ENCODE assay signal across 10 cellular contexts in genomic region chr3:113516115-113516505, GRCh38. TPM values are rescaled to one million over a fixed set of nuclear protein-coding genes. Genes with fewer than 3 reads are reported as not detected.
DNase-seq lines count a peak whose midpoint lies in the region; ATAC-seq, FAIRE-seq and TF ChIP-seq lines count a peak whose summit lies in the region.
"Had no signal": no experiment of that assay in that cellular context is flagged by ENCODE, and none has a peak within 500 bp of the region (broad histone marks: within the 10 kb centered on the region; RNA-seq: fewer than 3 reads in every experiment).

No MANE protein-coding gene starts in this region.

- TF ChIP-seq CTCF in PC-3 (conservative IDR thresholded peaks at IDR 0.05; ENCODE audit: low read depth, low read length) (peak; percentile 55), fibroblast of lung (conservative IDR thresholded peaks at IDR 0.05 in 1 of 2, IDR thresholded peaks at IDR 0.05 in 1 of 2; ENCODE audit: low read depth in 1 of 2, low read length in 2 of 2) (no peak), type B pancreatic cell (conservative IDR thresholded peaks at IDR 0.05) (no peak)

- H3F3A ChIP-seq in PC-3 (ENCODE audit: low read length, unreplicated experiment): no peaks in the 10 kb centered on the region

- no peak for ATAC-seq in activated naive CD8-positive, alpha-beta T cell treated with anti-CD3 and anti-CD28 coated beads, Interleukin-2, amount 50 U/mL, for 24 hours
- ATAC-seq in PC-3 (peak; percentile 26), GM21360 (IDR thresholded peaks at IDR 0.05; ENCODE audit: unreplicated experiment) (no peak)

- BruUV-seq in PC-3 (replicated peaks; lab: Mats Ljungman, UMichigan): no TSS peak

- H3K36me3 ChIP-seq in PC-3 (ENCODE audit: low read depth, low read length): no peaks in the 10 kb centered on the region
- H3K36me3 ChIP-seq in fibroblast of lung (ENCODE audit: control insufficient read depth, insufficient read depth, low read length): no peaks in the 10 kb centered on the region
- no peaks in the 10 kb centered on the region for H3K36me3 ChIP-seq in CD8-positive, alpha-beta memory T cell (ENCODE audit: insufficient read depth, low read length)
- H3K36me3 ChIP-seq: cardiac muscle cell had no signal

- peak overlapping the region; percentile 88 for H3K4me2 ChIP-seq in PC-3 (ENCODE audit: low read length)
- H3K4me2 ChIP-seq in fibroblast of lung (ENCODE audit: extremely low read depth, insufficient read depth, low read length): peak overlapping the region; percentile 66

- no peak overlapping the region for H3K4me3 Mint-ChIP-seq in activated naive CD8-positive, alpha-beta T cell treated with anti-CD3 and anti-CD28 coated beads, Interleukin-2, amount 50 U/mL, for 24 hours
- H3K4me3 Mint-ChIP-seq in activated naive CD8-positive, alpha-beta T cell treated with anti-CD3 and anti-CD28 coated beads for 36 hours: no peak overlapping the region
- no peak overlapping the region for H3K4me3 Mint-ChIP-seq in type B pancreatic cell
- H3K4me3 Mint-ChIP-seq in CD8-positive, alpha-beta memory T cell: no peak overlapping the region

- no peaks in the 10 kb centered on the region for H3K9me3 Mint-ChIP-seq in activated naive CD8-positive, alpha-beta T cell treated with anti-CD3 and anti-CD28 coated beads, Interleukin-2, amount 50 U/mL, for 24 hours
- H3K9me3 Mint-ChIP-seq in activated naive CD8-positive, alpha-beta T cell treated with anti-CD3 and anti-CD28 coated beads for 36 hours: no peaks in the 10 kb centered on the region
- H3K9me3 Mint-ChIP-seq in type B pancreatic cell: no peaks in the 10 kb centered on the region
- no peaks in the 10 kb centered on the region for H3K9me3 Mint-ChIP-seq in CD8-positive, alpha-beta memory T cell

- H3K4me1 ChIP-seq in PC-3 (ENCODE audit: insufficient read depth, low read length): peaks cover 19% of the 10 kb centered on the region
- H3K4me1 ChIP-seq in fibroblast of lung (ENCODE audit: control insufficient read depth, extremely low read depth, insufficient read depth, low read length): no peaks in the 10 kb centered on the region
- peaks cover 11% of the 10 kb centered on the region for H3K4me1 ChIP-seq in CD8-positive, alpha-beta memory T cell (ENCODE audit: insufficient read depth, low read length)

- H3K36me3 Mint-ChIP-seq in activated naive CD8-positive, alpha-beta T cell treated with anti-CD3 and anti-CD28 coated beads, Interleukin-2, amount 50 U/mL, for 24 hours (ENCODE audit: low read depth): peaks cover 4% of the 10 kb centered on the region
- peaks cover 5% of the 10 kb centered on the region for H3K36me3 Mint-ChIP-seq in activated naive CD8-positive, alpha-beta T cell treated with anti-CD3 and anti-CD28 coated beads for 36 hours
- peaks cover 4% of the 10 kb centered on the region for H3K36me3 Mint-ChIP-seq in type B pancreatic cell
- H3K36me3 Mint-ChIP-seq in CD8-positive, alpha-beta memory T cell: no peaks in the 10 kb centered on the region

- peak overlapping the region; percentile 81 for H3K27ac Mint-ChIP-seq in activated naive CD8-positive, alpha-beta T cell treated with anti-CD3 and anti-CD28 coated beads, Interleukin-2, amount 50 U/mL, for 24 hours
- no peak overlapping the region for H3K27ac Mint-ChIP-seq in activated naive CD8-positive, alpha-beta T cell treated with anti-CD3 and anti-CD28 coated beads for 36 hours
- H3K27ac Mint-ChIP-seq in type B pancreatic cell: peak overlapping the region; percentile 14
- peak overlapping the region in 2 of 8 donors; percentile 81 to 91 for H3K27ac Mint-ChIP-seq in CD8-positive, alpha-beta memory T cell

- H3K4me1 Mint-ChIP-seq in activated naive CD8-positive, alpha-beta T cell treated with anti-CD3 and anti-CD28 coated beads, Interleukin-2, amount 50 U/mL, for 24 hours: peaks cover 12% of the 10 kb centered on the region
- peaks cover 9% of the 10 kb centered on the region for H3K4me1 Mint-ChIP-seq in activated naive CD8-positive, alpha-beta T cell treated with anti-CD3 and anti-CD28 coated beads for 36 hours
- no peaks in the 10 kb centered on the region for H3K4me1 Mint-ChIP-seq in type B pancreatic cell (ENCODE audit: unreplicated experiment)
- peaks cover 8 to 15% (median 10%) of the 10 kb centered on the region in 3 donors for H3K4me1 Mint-ChIP-seq in CD8-positive, alpha-beta memory T cell

- CTCF ChIA-PET in PC-3 (lab: Charles Lee): interaction anchor here (0.6 to 3.0 kb wide), 4 partner anchors 19 to 62 kb away, joined by 4 to 30 read pairs (median 4); no protein-coding TSS in a partner anchor
- CTCF ChIA-PET in CD8-positive, alpha-beta memory T cell (lab: Charles Lee): interaction anchor here (0.5 to 4.7 kb wide), 8 partner anchors 17 to 230 kb away, joined by 3 to 31 read pairs (median 8); partner anchors contain the start of genes ATP6V1A and NAA50

- H3K9me2 ChIP-seq in PC-3 (replicated peaks; ENCODE audit: low read length): no peaks in the 10 kb centered on the region

- H3K79me2 ChIP-seq in PC-3 (ENCODE audit: low read length): peaks cover 36% of the 10 kb centered on the region
- no peaks in the 10 kb centered on the region for H3K79me2 ChIP-seq in fibroblast of lung (ENCODE audit: control insufficient read depth, insufficient read depth, low read length)

- 0 out of 2 replicates have a peak, but pooled peaks cover 7% of the 10 kb centered on the region for H4K20me1 ChIP-seq in PC-3 (ENCODE audit: low read length)
- H4K20me1 ChIP-seq in fibroblast of lung (ENCODE audit: control insufficient read depth, extremely low read depth, insufficient read depth, low read length): no peaks in the 10 kb centered on the region

- TF ChIP-seq POLR2A in GM12891 (IDR thresholded peaks at IDR 0.05; ENCODE audit: low read depth, low read length): no peak

- H3K9ac ChIP-seq in PC-3 (ENCODE audit: low read length): peak overlapping the region; percentile 89
- H3K9ac ChIP-seq in fibroblast of lung (ENCODE audit: insufficient read depth, low read length): no peak overlapping the region

- H3K27me3 ChIP-seq in PC-3 (ENCODE audit: low read length) (no peaks in the 10 kb centered on the region), fibroblast of lung (ENCODE audit: control insufficient read depth, insufficient read depth, low read length) (no peaks in the 10 kb centered on the region)
- H3K27me3 ChIP-seq in CD8-positive, alpha-beta memory T cell (ENCODE audit: insufficient read depth, low read length, poor library complexity, severe bottlenecking): no peaks in the 10 kb centered on the region

- peaks cover 7% of the 10 kb centered on the region for H3K27me3 Mint-ChIP-seq in activated naive CD8-positive, alpha-beta T cell treated with anti-CD3 and anti-CD28 coated beads, Interleukin-2, amount 50 U/mL, for 24 hours
- H3K27me3 Mint-ChIP-seq in activated naive CD8-positive, alpha-beta T cell treated with anti-CD3 and anti-CD28 coated beads for 36 hours: peaks cover 13% of the 10 kb centered on the region
- peaks cover 28% of the 10 kb centered on the region for H3K27me3 Mint-ChIP-seq in type B pancreatic cell
- peaks cover 21% of the 10 kb centered on the region in 2 donors for H3K27me3 Mint-ChIP-seq in CD8-positive, alpha-beta memory T cell

- H3K4me3 ChIP-seq in PC-3 (ENCODE audit: low read length) (peak overlapping the region; percentile 89; the same call in 1 of the 2 replicates), fibroblast of lung (replicated peaks in 1 of 4; ENCODE audit: control extremely low read depth in 1 of 4, insufficient read depth in 1 of 4, low read depth in 3 of 4, low read length in 4 of 4) (peak overlapping the region in 2 of 4 experiments; percentile 88 to 91)
- no peak overlapping the region for H3K4me3 ChIP-seq in CD8-positive, alpha-beta memory T cell (ENCODE audit: low read length)

- H3K27ac ChIP-seq in PC-3 (ENCODE audit: low read length) (peak overlapping the region; percentile 81; the same call in 1 of the 2 replicates), fibroblast of lung (ENCODE audit: insufficient read depth, low read length) (no peak overlapping the region)
- no peak overlapping the region for H3K27ac ChIP-seq in CD8-positive, alpha-beta memory T cell (ENCODE audit: low read depth, low read length)
- H3K27ac ChIP-seq: cardiac muscle cell had no signal

- H3K9me3 ChIP-seq in PC-3 (ENCODE audit: low read length) (no peaks in the 10 kb centered on the region), fibroblast of lung (ENCODE audit: control insufficient read depth, insufficient read depth, low read depth, low read length) (no peaks in the 10 kb centered on the region)
- H3K9me3 ChIP-seq in CD8-positive, alpha-beta memory T cell (ENCODE audit: low read length): no peaks in the 10 kb centered on the region

- H2AFZ ChIP-seq in PC-3 (ENCODE audit: low read length): peak overlapping the region; percentile 92
- H2AFZ ChIP-seq in fibroblast of lung (ENCODE audit: low read length): no peak overlapping the region

- DNase-seq in activated naive CD8-positive, alpha-beta T cell treated with anti-CD3 and anti-CD28 coated beads, Interleukin-2, amount 50 U/mL, for 24 hours: no peak
- no peak for DNase-seq in activated naive CD8-positive, alpha-beta T cell treated with anti-CD3 and anti-CD28 coated beads for 36 hours
- DNase-seq in PC-3 (peak; percentile 48), fibroblast of lung (ENCODE audit: low read depth in 2 of 2) (no peak), type B pancreatic cell (ENCODE audit: extremely low spot score, unreplicated experiment) (no peak), GM12891 (ENCODE audit: insufficient read length, low spot score) (no peak)
- DNase-seq in CD8-positive, alpha-beta memory T cell: no peak
- DNase-seq: GDM1 had no signal

- intact Hi-C loops in PC-3 (cut with micrococcal nuclease): no loop called here

- POLR2A ChIA-PET in PC-3 (lab: Charles Lee; ENCODE audit: unreplicated experiment): interaction anchor here (0.6 kb wide), 2 partner anchors 29 to 498 kb away, joined by 3 to 5 read pairs; no protein-coding TSS in a partner anchor
- POLR2A ChIA-PET in CD8-positive, alpha-beta memory T cell (lab: Charles Lee): interaction anchor here (0.6 to 2.8 kb wide), 4 partner anchors 15 to 953 kb away, joined by 3 to 25 read pairs (median 10); partner anchors contain the start of genes ATP6V1A and SIDT1

- FAIRE-seq in GM12891 (lab: Jason Lieb, UNC): no peak

RNA-seq across cellular contexts. Expression of gene SPICE1, which starts 1.2 kb away (rescaled TPM):
- total RNA-seq in activated naive CD8-positive, alpha-beta T cell treated with anti-CD3 and anti-CD28 coated beads for 36 hours: 10 to 100 TPM; 21.4 to 26.9 TPM
- 9.0 and 18.5 TPM in 2 replicates for total RNA-seq in PC-3 (2014; rRNA removed)
- total RNA-seq in fibroblast of lung: 7.3 and 9.2 TPM in 2 replicates
- 5.3 and 8.1 TPM in 2 replicates for polyA plus RNA-seq in fibroblast of lung
- 3.5 and 4.5 TPM in 2 replicates for polyA plus RNA-seq in fibroblast of lung (2012)
- 0.96 TPM in 1 of 2 replicates, not detected in the other for polyA minus RNA-seq in fibroblast of lung (ENCODE audit: low replicate concordance)
- 20.2 and 31.1 TPM in 2 replicates for total RNA-seq in type B pancreatic cell (ENCODE audit: low replicate concordance)
- polyA plus RNA-seq in GM12891 (2012; ENCODE audit: low read depth, missing spikeins): 3.7 TPM
- 10 to 100 TPM; 21.4 TPM for total RNA-seq in CD8-positive, alpha-beta memory T cell
- 4.0 TPM for polyA plus RNA-seq in CD8-positive, alpha-beta memory T cell

RNA-seq across cellular contexts. Expression of gene SIDT1, which starts 16.2 kb away (rescaled TPM):
- 10 to 100 TPM; 18.0 to 19.9 TPM for total RNA-seq in activated naive CD8-positive, alpha-beta T cell treated with anti-CD3 and anti-CD28 coated beads for 36 hours
- 14.1 and 18.4 TPM in 2 replicates for total RNA-seq in PC-3 (2014; rRNA removed)
- total RNA-seq in fibroblast of lung: not detected in 2 replicates
- polyA plus RNA-seq in fibroblast of lung: 0.01 TPM in 1 of 2 replicates, not detected in the other
- polyA plus RNA-seq in fibroblast of lung (2012): 0.21 TPM in 1 of 2 replicates, not detected in the other
- 0.12 TPM in 1 of 2 replicates, not detected in the other for polyA minus RNA-seq in fibroblast of lung (ENCODE audit: low replicate concordance)
- total RNA-seq in type B pancreatic cell (ENCODE audit: low replicate concordance): 0.83 and 0.97 TPM in 2 replicates
- polyA plus RNA-seq in GM12891 (2012; ENCODE audit: low read depth, missing spikeins): 16.9 TPM
- 10 to 100 TPM; 14.8 to 16.6 TPM for total RNA-seq in CD8-positive, alpha-beta memory T cell
- 23.9 TPM for polyA plus RNA-seq in CD8-positive, alpha-beta memory T cell
- total RNA-seq: cardiac muscle cell had no signal
